8 cellular contexts compared by ENCODE assay signal in the genomic region with DNA sequence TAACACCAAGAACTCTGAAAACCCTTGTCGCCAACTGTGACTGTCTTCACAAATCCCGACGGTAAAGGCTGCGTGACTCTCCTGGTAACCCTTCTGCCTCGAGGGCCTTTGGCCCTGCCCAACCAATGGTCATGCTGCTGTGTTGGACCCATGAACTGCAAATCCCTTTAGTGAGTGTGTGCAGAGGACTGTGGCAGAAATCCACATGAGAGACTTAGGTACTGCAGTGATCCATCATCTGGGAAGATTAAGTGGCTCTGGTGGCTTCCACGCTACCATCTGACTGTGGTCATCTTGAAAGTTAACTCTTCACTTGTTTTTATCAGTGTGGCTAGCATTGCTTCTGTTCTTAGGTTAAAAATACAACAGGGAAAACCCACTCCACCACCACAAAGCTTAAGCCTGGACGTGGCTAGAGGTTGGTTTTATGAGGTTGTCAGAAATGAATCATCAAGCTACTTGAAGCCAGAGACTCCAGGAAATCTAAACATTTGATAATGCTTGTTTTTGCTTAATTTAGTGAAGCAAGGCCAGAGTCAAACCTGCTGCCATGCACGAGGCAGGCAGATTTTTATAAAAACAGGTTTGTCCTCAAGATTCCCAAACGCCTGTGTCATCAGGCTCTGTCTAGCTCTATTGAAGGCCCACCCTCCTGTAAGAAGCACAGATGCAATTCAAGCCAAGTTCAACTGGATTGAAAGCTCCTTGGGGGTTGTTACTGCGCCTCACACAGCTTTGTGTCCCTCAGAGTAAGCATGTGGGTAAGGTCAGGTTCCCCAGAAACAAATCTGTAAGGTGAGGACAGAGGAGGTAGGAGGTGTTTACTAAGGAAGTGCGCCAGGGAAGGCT. TPM values are rescaled to one million over a fixed set of nuclear protein-coding genes. Genes with fewer than 3 reads are reported as not detected.
DNase-seq lines count a peak whose midpoint lies in the region; ATAC-seq and TF ChIP-seq lines count a peak whose summit lies in the region.

No MANE protein-coding gene starts in this region.

- intact Hi-C loops in aorta (cut with DNase I) = no loop called here

- no peak overlapping the region for H3K4me3 ChIP-seq in MM.1S (ENCODE audit: low read length)
- no peak overlapping the region for H3K4me3 ChIP-seq in aorta (ENCODE audit: low read length in 2 of 2)

- DNase-seq in H4 (ENCODE audit: low spot score) = peak; percentile 96
- peak; percentile 44 for DNase-seq in MM.1S
- peak; percentile 8 for DNase-seq in epithelial cell of prostate (ENCODE audit: low read depth, low spot score)
- DNase-seq in NCI-H2227 treated with DMSO at 0.1 percent for 48 hours (lab: John Stamatoyannopoulos, UW) = no peak
- no peak for DNase-seq in aorta
- no peak for DNase-seq in SHP77 treated with DMSO at 0.1 percent for 48 hours (lab: John Stamatoyannopoulos, UW)
- no peak for DNase-seq in NCI-H446 treated with DMSO at 0.1 percent for 48 hours (lab: John Stamatoyannopoulos, UW)

- H3K9ac ChIP-seq in MM.1S (ENCODE audit: low read length) = no peak overlapping the region

- peak; percentile 88 for ATAC-seq in GM18517 (IDR thresholded peaks at IDR 0.05; ENCODE audit: unreplicated experiment)
- ATAC-seq in aorta (ENCODE audit: low FRiP score) = no peak

- H3K9me3 ChIP-seq in MM.1S (replicated peaks; ENCODE audit: insufficient read depth, low read length) (no peaks in the 10 kb centered on the region), aorta (ENCODE audit: control insufficient read depth, low read length) (no peaks in the 10 kb centered on the region)

- no peaks in the 10 kb centered on the region for H4K20me1 ChIP-seq in MM.1S (ENCODE audit: insufficient read depth, low read length)

- peaks cover 16% of the 10 kb centered on the region for H3K4me1 ChIP-seq in MM.1S (ENCODE audit: low read length)
- peaks cover 0 to 3% of the 10 kb centered on the region in 2 donors for H3K4me1 ChIP-seq in aorta (ENCODE audit: control insufficient read depth in 1 of 2, insufficient read depth in 2 of 2, low read length in 2 of 2)

- H3K36me3 ChIP-seq in MM.1S (replicated peaks; ENCODE audit: insufficient read depth, low read length) (no peaks in the 10 kb centered on the region), aorta (ENCODE audit: control insufficient read depth in 1 of 2, insufficient read depth in 2 of 2, low read length in 1 of 2) (no peaks in the 10 kb centered on the region)

- TF ChIP-seq CTCF in MM.1S (IDR thresholded peaks at IDR 0.05; ENCODE audit: low read length) = no peak

- no peak overlapping the region for H3K27ac ChIP-seq in MM.1S (ENCODE audit: low read length)
- H3K27ac ChIP-seq in epithelial cell of prostate = no peak overlapping the region
- H3K27ac ChIP-seq in aorta (ENCODE audit: low read depth in 1 of 2, low read length in 2 of 2) = no peak overlapping the region

- no peak overlapping the region for H2AFZ ChIP-seq in MM.1S (ENCODE audit: low read length)

- no peaks in the 10 kb centered on the region for H3F3A ChIP-seq in MM.1S (ENCODE audit: insufficient read depth, low read length)

- H3K27me3 ChIP-seq in MM.1S (replicated peaks; ENCODE audit: insufficient read depth, low read length) = no peaks in the 10 kb centered on the region
- no peaks in the 10 kb centered on the region for H3K27me3 ChIP-seq in aorta (ENCODE audit: control insufficient read depth in 1 of 2, insufficient read depth in 2 of 2, low read length in 1 of 2)

- no peaks in the 10 kb centered on the region for H3K79me2 ChIP-seq in MM.1S (ENCODE audit: low read length)

- H3K9me2 ChIP-seq in MM.1S (replicated peaks; ENCODE audit: insufficient read depth, low read length) = no peaks in the 10 kb centered on the region

- H3K4me2 ChIP-seq in MM.1S (ENCODE audit: low read depth, low read length) = no peak overlapping the region

- 65% methylated on average over 11 of the region's 11 CpGs for WGBS in aorta, 2 donors

RNA-seq across cellular contexts. Expression of a gene that starts 52.7 kb away (rescaled TPM):
- 30.8 and 37.7 TPM in 2 replicates for total RNA-seq in H4 (2014; rRNA removed; shearing (Covaris generic))
- total RNA-seq in aorta = 10 to 100 TPM; 46.4 to 54.5 TPM
- 10 to 100 TPM in 1 of 2 donors, 1 to 10 TPM in 1; 3.0 to 11.0 TPM for polyA plus RNA-seq in aorta

Comparison
In these comparisons a context has a peak if more than half of its experiments do, and no peak if none do; other contexts are left out.
1. DNase-seq: peak in H4 (single experiment), MM.1S (single experiment) and epithelial cell of prostate (single experiment); none in NCI-H2227 treated with DMSO at 0.1 percent for 48 hours (single experiment), aorta (0 of 2), SHP77 treated with DMSO at 0.1 percent for 48 hours (single experiment) and NCI-H446 treated with DMSO at 0.1 percent for 48 hours (single experiment).